9 cellular contexts compared by ENCODE assay signal in genomic region chr7:100887186-100887954, GRCh38. TPM values are rescaled to one million over a fixed set of nuclear protein-coding genes. Genes with fewer than 3 reads are reported as not detected.
DNase-seq lines count a peak whose midpoint lies in the region; ATAC-seq, FAIRE-seq and TF ChIP-seq lines count a peak whose summit lies in the region.
"Had no signal": no experiment of that assay in that cellular context is flagged by ENCODE, and none has a peak within 500 bp of the region (broad histone marks: within the 10 kb centered on the region; RNA-seq: fewer than 3 reads in every experiment).

No MANE protein-coding gene starts in this region.

- H3K4me1 ChIP-seq in skeletal muscle tissue (ENCODE audit: control insufficient read depth in 3 of 3, insufficient read depth in 3 of 3, low read length in 3 of 3): peaks cover 31 to 54% (median 38%) of the 10 kb centered on the region in 3 donors

- no peak overlapping the region for H3K4me3 ChIP-seq in skeletal muscle tissue (ENCODE audit: low read length in 3 of 3)
- H3K4me3 ChIP-seq: SJSA1 had no signal

- H3K27me3 Mint-ChIP-seq in brain: peaks cover 15% of the 10 kb centered on the region

- peaks cover 45% of the 10 kb centered on the region for H3K4me1 Mint-ChIP-seq in brain

- H3K9ac ChIP-seq in skeletal muscle tissue (ENCODE audit: low read depth in 1 of 3, low read length in 3 of 3): peak overlapping the region in 2 of 3 donors; percentile 20 to 92

- CTCF ChIA-PET in RWPE1 (lab: Yijun Ruan, JAX): no interaction called here

- peak; percentile 26 for ATAC-seq in HG02798 (IDR thresholded peaks at IDR 0.05; ENCODE audit: poor library complexity, unreplicated experiment)

- H3K27ac Mint-ChIP-seq in brain: peak overlapping the region; percentile 48 to 85 (median 65)

- peak; percentile 98 for FAIRE-seq in GM18507 (lab: Jason Lieb, UNC)

- H3K36me3 ChIP-seq in skeletal muscle tissue (ENCODE audit: control insufficient read depth in 3 of 3, insufficient read depth in 3 of 3, low read length in 3 of 3): peaks cover 56 to 64% (median 61%) of the 10 kb centered on the region in 3 donors

- H3K27me3 ChIP-seq in skeletal muscle tissue (ENCODE audit: control insufficient read depth in 3 of 3, insufficient read depth in 3 of 3, low read length in 3 of 3): no peaks in the 10 kb centered on the region
- H3K27me3 ChIP-seq: SJSA1 had no signal

- DNase-seq in GM18507 (ENCODE audit: extremely low spot score, insufficient read length, low read depth): peak; percentile 70
- no peak for DNase-seq in RWPE1 (ENCODE audit: low spot score)
- no peak for DNase-seq in AG20443 (ENCODE audit: low spot score)
- no peak for DNase-seq in KG1 (lab: John Stamatoyannopoulos, UW)
- DNase-seq in COLO668 (lab: John Stamatoyannopoulos, UW; ENCODE audit: unreplicated experiment): no peak

- no peaks in the 10 kb centered on the region for H3K9me3 ChIP-seq in skeletal muscle tissue (ENCODE audit: control insufficient read depth in 3 of 3, low read length in 3 of 3)
- H3K9me3 ChIP-seq: SJSA1 had no signal

- no peaks in the 10 kb centered on the region for H3K9me3 Mint-ChIP-seq in brain

- peak overlapping the region; percentile 63 to 89 (median 80) for H3K4me3 Mint-ChIP-seq in brain

- TF ChIP-seq CTCF in RWPE1 (conservative IDR thresholded peaks at IDR 0.05; ENCODE audit: low read depth): no peak
- no peak for TF ChIP-seq CTCF in brain (conservative IDR thresholded peaks at IDR 0.05)

- H3K27ac ChIP-seq in RWPE1 (peak overlapping the region; percentile 93), skeletal muscle tissue (ENCODE audit: low read depth, low read length) (peak overlapping the region; percentile 75)
- H3K27ac ChIP-seq: SJSA1 had no signal

- H3K36me3 Mint-ChIP-seq in brain: peaks cover 62% of the 10 kb centered on the region

- POLR2A ChIA-PET in RWPE1 (lab: Yijun Ruan, JAX; ENCODE audit: low non-redundant PET): interaction anchor here (0.6 to 1.5 kb wide), 2 partner anchors 13 to 106 kb away, joined by 3 to 4 read pairs; partner anchors contain the start of gene SRRT

RNA-seq across cellular contexts. Expression of gene UFSP1, which starts 2.1 kb away (rescaled TPM):
- polyA plus RNA-seq in brain (ENCODE audit: insufficient read depth, low read depth, low replicate concordance): 1.1 TPM
- 5.7 TPM for total RNA-seq in skeletal muscle tissue

RNA-seq across cellular contexts. Expression of gene ACHE, which starts 8.3 kb away (rescaled TPM):
- 9.3 TPM for polyA plus RNA-seq in brain (ENCODE audit: insufficient read depth, low read depth, low replicate concordance)
- total RNA-seq in skeletal muscle tissue: 36.0 TPM

RNA-seq across cellular contexts. Expression of gene SRRT, which starts 12.5 kb away (rescaled TPM):
- polyA plus RNA-seq in brain (ENCODE audit: insufficient read depth, low read depth, low replicate concordance): 68.3 TPM
- 25.1 TPM for total RNA-seq in skeletal muscle tissue

RNA-seq across cellular contexts. Expression of gene TRIP6, which starts 20.2 kb away (rescaled TPM):
- polyA plus RNA-seq in brain (ENCODE audit: insufficient read depth, low read depth, low replicate concordance): 26.8 TPM
- total RNA-seq in skeletal muscle tissue: 25.6 TPM

RNA-seq across cellular contexts. Expression of gene SLC12A9, which starts 34.9 kb away (rescaled TPM):
- 15.7 TPM for polyA plus RNA-seq in brain (ENCODE audit: insufficient read depth, low read depth, low replicate concordance)
- total RNA-seq in skeletal muscle tissue: 24.5 TPM
